Comparison of ENCODE assay signal across 1 cellular context in the genomic region with DNA sequence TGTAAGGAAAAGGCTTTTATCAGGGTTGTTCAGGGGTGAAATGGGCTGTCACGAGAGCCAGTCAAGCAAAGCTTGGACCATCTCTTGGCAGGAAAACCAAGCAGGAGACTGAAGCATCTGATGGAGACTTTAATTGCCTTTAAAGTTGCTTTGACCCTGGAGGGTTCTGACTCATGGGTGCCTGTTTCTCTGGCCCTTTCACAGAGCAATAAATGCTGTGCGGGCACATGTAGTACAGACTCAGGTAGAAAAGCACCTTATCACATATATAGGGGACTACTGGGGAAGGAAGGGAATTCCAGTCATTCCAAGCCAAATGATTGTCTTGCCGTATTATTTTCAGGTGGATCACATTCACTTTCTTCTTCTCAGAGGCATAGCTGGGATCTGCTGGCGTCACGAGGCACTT.
TF ChIP-seq lines count a peak whose summit lies in the region.

No MANE protein-coding gene starts in this region.

TF ChIP-seq in SK-N-SH, 30 proteins besides CTCF, POLR2A, EP300 and RAD21 (continued from another document):
- no peak for TF ChIP-seq REST (IDR thresholded peaks at IDR 0.05; ENCODE audit: low read depth, low read length)
